In the genomic region with DNA sequence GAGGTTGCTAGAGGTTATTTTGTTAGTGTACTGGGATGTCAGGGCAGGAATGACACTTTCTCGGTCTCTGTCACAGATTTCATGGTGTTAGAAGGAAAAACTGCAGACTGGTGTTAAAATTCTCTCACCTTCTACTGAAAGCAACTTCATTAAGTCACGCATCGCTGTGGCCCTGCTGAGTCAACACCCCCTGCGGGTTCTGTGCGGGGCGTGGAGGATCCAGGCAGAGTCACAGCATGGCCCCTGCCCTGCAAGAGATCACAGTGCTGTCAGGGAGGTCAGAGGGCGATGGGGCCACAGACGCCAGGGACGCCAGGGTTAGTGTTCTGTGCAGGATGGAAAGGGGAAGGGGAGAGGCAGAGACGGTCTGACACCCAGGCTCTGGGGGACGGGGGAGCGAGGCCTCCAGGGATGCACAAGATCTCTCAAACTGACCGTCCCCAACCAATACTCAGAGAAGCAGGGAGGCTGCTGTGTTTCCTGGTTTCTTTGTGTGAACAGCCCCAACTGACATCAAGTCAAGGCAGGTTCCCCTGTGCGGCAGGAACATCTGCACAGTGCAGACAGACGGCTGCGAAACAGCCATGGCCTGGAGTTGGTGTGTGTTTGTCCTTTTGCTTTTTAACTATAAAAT, we compare ENCODE assay signal across 24 cellular contexts.
"Had no signal": no experiment of that assay in that cellular context is flagged by ENCODE, and none has a peak within 500 bp of the region (broad histone marks: within the 10 kb centered on the region; RNA-seq: fewer than 3 reads in every experiment).

No MANE protein-coding gene starts in this region.

- H3K4me1 ChIP-seq: left lung, parathyroid adenoma, upper lobe of right lung had no signal

- H3K4me3 Mint-ChIP-seq: activated CD4-positive, alpha-beta memory T cell treated with anti-CD3 and anti-CD28 coated beads, Interleukin-2, amount 10 ng/mL, durations not matched to agents 7 days and 5 days; activated CD4-positive, alpha-beta T cell treated with anti-CD3 and anti-CD28 coated beads, Interleukin-2, amount 10 ng/mL, durations not matched to agents 24 days and 14 days; activated naive CD4-positive, alpha-beta T cell treated with anti-CD3 and anti-CD28 coated beads, Interleukin-2, amount 50 U/mL, for 24 hours; activated T-helper 1 cell treated with anti-CD3 and anti-CD28 coated beads, Interleukin-12 subunit alpha, Interleukin-12 subunit beta, Interleukin-2, Interleukin-4 antibody, amounts not matched to agents 30 ng/mL and 10 ng/mL and 1 ng/mL, durations not matched to agents 14 hours and 24 hours and 36 hours; brain; immature natural killer cell; natural killer cell; T-helper 17 cell had no signal

- H3K4me2 ChIP-seq: hepatocyte had no signal

- H3K4me3 ChIP-seq: hepatocyte, left lung, upper lobe of right lung had no signal

- H3K9me3 Mint-ChIP-seq: activated naive CD4-positive, alpha-beta T cell treated with anti-CD3 and anti-CD28 coated beads, Interleukin-2, amount 50 U/mL, for 24 hours had no signal

- H3K27ac ChIP-seq: hepatocyte, left lung, parathyroid adenoma, upper lobe of right lung had no signal

- ATAC-seq: left lung, T-helper 17 cell, upper lobe of right lung had no signal

- H3K4me1 Mint-ChIP-seq: activated CD4-positive, alpha-beta memory T cell treated with anti-CD3 and anti-CD28 coated beads, Interleukin-2, amount 10 ng/mL, durations not matched to agents 7 days and 5 days; activated CD4-positive, alpha-beta T cell treated with anti-CD3 and anti-CD28 coated beads, Interleukin-2, amount 10 ng/mL, durations not matched to agents 24 days and 14 days; activated naive CD4-positive, alpha-beta T cell treated with anti-CD3 and anti-CD28 coated beads, Interleukin-2, amount 50 U/mL, for 24 hours had no signal

- DNase-seq: activated CD4-positive, alpha-beta memory T cell treated with anti-CD3 and anti-CD28 coated beads, Interleukin-2, amount 10 ng/mL, durations not matched to agents 7 days and 5 days; activated CD4-positive, alpha-beta T cell treated with anti-CD3 and anti-CD28 coated beads, Interleukin-2, amount 10 ng/mL, durations not matched to agents 24 days and 14 days; activated CD4-positive, CD25-positive, alpha-beta regulatory T cell; activated gamma-delta T cell; anterior cingulate cortex; caudate nucleus; dermis blood vessel endothelial cell; effector CD8-positive, alpha-beta T cell; foreskin melanocyte; glutamatergic neuron; immature natural killer cell; left lung; midbrain; natural killer cell; stimulated activated CD4-positive, alpha-beta T cell treated with anti-CD3 and anti-CD28 coated beads, Interleukin-2, amount 100 ng/mL, for 48 hours; stimulated activated naive CD4-positive, alpha-beta T cell treated with Interleukin-2 at 50 U/mL for 16 hours; SW 1271; T-helper 17 cell; upper lobe of right lung had no signal

- H3K27ac Mint-ChIP-seq: activated CD4-positive, alpha-beta memory T cell treated with anti-CD3 and anti-CD28 coated beads, Interleukin-2, amount 10 ng/mL, durations not matched to agents 7 days and 5 days; activated CD4-positive, alpha-beta T cell treated with anti-CD3 and anti-CD28 coated beads, Interleukin-2, amount 10 ng/mL, durations not matched to agents 24 days and 14 days; activated naive CD4-positive, alpha-beta T cell treated with anti-CD3 and anti-CD28 coated beads, Interleukin-2, amount 50 U/mL, for 24 hours; activated T-helper 1 cell treated with anti-CD3 and anti-CD28 coated beads, Interleukin-12 subunit alpha, Interleukin-12 subunit beta, Interleukin-2, Interleukin-4 antibody, amounts not matched to agents 30 ng/mL and 10 ng/mL and 1 ng/mL, durations not matched to agents 14 hours and 24 hours and 36 hours; immature natural killer cell; T-helper 17 cell had no signal

- H3K79me2 ChIP-seq: hepatocyte, parathyroid adenoma had no signal

- H3K36me3 ChIP-seq: left lung, upper lobe of right lung had no signal

- H3K9ac ChIP-seq: parathyroid adenoma had no signal

- H3K36me3 Mint-ChIP-seq: activated naive CD4-positive, alpha-beta T cell treated with anti-CD3 and anti-CD28 coated beads, Interleukin-2, amount 50 U/mL, for 24 hours; natural killer cell had no signal

- H2AFZ ChIP-seq: hepatocyte, parathyroid adenoma had no signal

- H3K9me3 ChIP-seq: left lung, upper lobe of right lung had no signal

- H3K27me3 ChIP-seq: hepatocyte had no signal

- H3K27me3 Mint-ChIP-seq: activated CD4-positive, alpha-beta memory T cell treated with anti-CD3 and anti-CD28 coated beads, Interleukin-2, amount 10 ng/mL, durations not matched to agents 7 days and 5 days; activated CD4-positive, alpha-beta T cell treated with anti-CD3 and anti-CD28 coated beads, Interleukin-2, amount 10 ng/mL, durations not matched to agents 24 days and 14 days; brain had no signal
